ENCODE assay signal across 10 cellular contexts in the genomic region with DNA sequence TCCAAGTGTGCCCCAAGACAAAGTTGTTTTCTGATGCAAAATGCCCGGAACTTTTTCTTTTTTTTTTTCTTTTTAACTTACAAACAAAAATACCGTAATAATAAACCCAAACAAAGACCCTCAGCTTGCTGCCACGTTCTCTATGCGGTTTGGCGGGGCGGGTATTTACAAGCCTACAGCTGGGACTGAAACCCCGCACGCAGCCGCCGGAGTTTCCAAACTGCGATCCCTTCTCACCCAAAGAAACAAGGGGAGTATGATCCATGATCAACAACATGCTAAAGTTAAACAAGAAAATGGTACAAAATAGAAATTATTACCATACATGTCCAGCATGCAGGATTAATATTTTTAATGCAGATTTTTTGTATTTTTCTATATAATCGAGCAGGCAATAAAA. TPM values are rescaled to one million over a fixed set of nuclear protein-coding genes. Genes with fewer than 3 reads are reported as not detected.
DNase-seq lines count a peak whose midpoint lies in the region; ATAC-seq and TF ChIP-seq lines count a peak whose summit lies in the region.
"Had no signal": no experiment of that assay in that cellular context is flagged by ENCODE, and none has a peak within 500 bp of the region (broad histone marks: within the 10 kb centered on the region; RNA-seq: fewer than 3 reads in every experiment).

No MANE protein-coding gene starts in this region.

- no peaks in the 10 kb centered on the region for H3K36me3 Mint-ChIP-seq in naive thymus-derived CD8-positive, alpha-beta T cell

- intact Hi-C loops in Right ventricle myocardium inferior (cut with DNase I), result loop anchor here (5.0 to 10.0 kb wide), 3 partner anchors 222 to 800 kb away; no protein-coding TSS in a partner anchor
- intact Hi-C loops in vagina (cut with DNase I), result loop anchor here (10.0 kb wide), 1 partner anchor 182 kb away; no protein-coding TSS in a partner anchor

- peaks cover 9 to 24% (median 13%) of the 10 kb centered on the region in 4 donors for H3K4me1 Mint-ChIP-seq in naive thymus-derived CD8-positive, alpha-beta T cell

- peak overlapping the region; percentile 65 for H3K4me2 ChIP-seq in neural cell (ENCODE audit: low read length)

- POLR2A ChIA-PET in naive thymus-derived CD8-positive, alpha-beta T cell (lab: Charles Lee), result no interaction called here

- peaks cover 27 to 81% (median 51%) of the 10 kb centered on the region in 5 donors for H3K27me3 Mint-ChIP-seq in naive thymus-derived CD8-positive, alpha-beta T cell

- TF ChIP-seq RAD21 in neural cell (conservative IDR thresholded peaks at IDR 0.05), result no peak

- H3K9me2 ChIP-seq in neural cell (ENCODE audit: insufficient read depth, low read length), result no peaks in the 10 kb centered on the region

- H3K9me3 ChIP-seq in cardiac muscle cell (ENCODE audit: low read depth) (no peaks in the 10 kb centered on the region), neural cell (ENCODE audit: low read length) (no peaks in the 10 kb centered on the region), vagina (no peaks in the 10 kb centered on the region)

- TF ChIP-seq EP300 in neural cell (conservative IDR thresholded peaks at IDR 0.05; ENCODE audit: poor library complexity, severe bottlenecking), result no peak

- peak overlapping the region; percentile 50 for H3K4me3 ChIP-seq in cardiac muscle cell
- H3K4me3 ChIP-seq in fibroblast of the aortic adventitia (ENCODE audit: low read depth, low read length), result peak overlapping the region; percentile 55
- H3K4me3 ChIP-seq in neural cell (ENCODE audit: low read length), result peak overlapping the region; percentile 92
- H3K4me3 ChIP-seq in vagina, result peak overlapping the region; percentile 54 to 68

- H3K27ac Mint-ChIP-seq in naive thymus-derived CD8-positive, alpha-beta T cell, result no peak overlapping the region

- H3K36me3 ChIP-seq in cardiac muscle cell (no peaks in the 10 kb centered on the region), neural cell (ENCODE audit: insufficient read depth, low read length) (peaks cover 5% of the 10 kb centered on the region), vagina (no peaks in the 10 kb centered on the region)

- no peak for ATAC-seq in Right ventricle myocardium inferior
- ATAC-seq in naive thymus-derived CD8-positive, alpha-beta T cell, result no peak

- no peaks in the 10 kb centered on the region for H3K9me3 Mint-ChIP-seq in naive thymus-derived CD8-positive, alpha-beta T cell

- H2AFZ ChIP-seq in neural cell (ENCODE audit: low read depth, low read length), result no peak overlapping the region

- H3K27ac ChIP-seq in cardiac muscle cell, result no peak overlapping the region
- no peak overlapping the region for H3K27ac ChIP-seq in neural cell (ENCODE audit: low read length)
- H3K27ac ChIP-seq in vagina, result peak overlapping the region; percentile 87

- H3K79me2 ChIP-seq in neural cell (replicated peaks; ENCODE audit: insufficient read depth, low read length), result peaks cover 12% of the 10 kb centered on the region

- H3K27me3 ChIP-seq in cardiac muscle cell, result peaks cover 87% of the 10 kb centered on the region
- H3K27me3 ChIP-seq in neural cell (ENCODE audit: insufficient read depth, low read depth, low read length), result peaks cover 90% of the 10 kb centered on the region
- H3K27me3 ChIP-seq in vagina, result no peaks in the 10 kb centered on the region

- H3K4me1 ChIP-seq in cardiac muscle cell (ENCODE audit: low read depth), result peaks cover 10% of the 10 kb centered on the region
- peaks cover 40% of the 10 kb centered on the region for H3K4me1 ChIP-seq in vagina

- H4K20me1 ChIP-seq in neural cell (ENCODE audit: insufficient read depth), result peaks cover 12% of the 10 kb centered on the region

- peak overlapping the region; percentile 92 for H3K9ac ChIP-seq in neural cell (ENCODE audit: low read length)

- H3F3A ChIP-seq in neural cell (ENCODE audit: insufficient read depth, low read length, poor library complexity, severe bottlenecking), result no peaks in the 10 kb centered on the region

- no peak for TF ChIP-seq POLR2A in vagina (IDR thresholded peaks at IDR 0.05)

- DNase-seq in cardiac muscle cell (ENCODE audit: low read depth in 1 of 2, low spot score in 1 of 2) (no peak), Right ventricle myocardium inferior (ENCODE audit: missing footprints) (no peak), fibroblast of the aortic adventitia (ENCODE audit: low read depth) (no peak), vagina (ENCODE audit: extremely low spot score in 2 of 2) (no peak), Ammon's horn (ENCODE audit: low spot score) (no peak), SIG-M5 (lab: John Stamatoyannopoulos, UW) (no peak)
- DNase-seq in naive thymus-derived CD8-positive, alpha-beta T cell, result no peak
- DNase-seq: activated CD4-positive, alpha-beta T cell treated with anti-CD3 and anti-CD28 coated beads for 4 hours; NCI-H2029 treated with DMSO at 0.1 percent for 48 hours had no signal

- no peak for TF ChIP-seq CTCF in cardiac muscle cell (IDR thresholded peaks at IDR 0.05; ENCODE audit: low read depth, low read length)
- TF ChIP-seq CTCF in fibroblast of the aortic adventitia (IDR thresholded peaks at IDR 0.05; ENCODE audit: insufficient read depth, low read length), result no peak
- no peak for TF ChIP-seq CTCF in neural cell (IDR thresholded peaks at IDR 0.05; ENCODE audit: poor library complexity, severe bottlenecking)
- no peak for TF ChIP-seq CTCF in vagina (IDR thresholded peaks at IDR 0.05)

- peak overlapping the region in 5 of 10 donors; percentile 2 to 72 (median 45) for H3K4me3 Mint-ChIP-seq in naive thymus-derived CD8-positive, alpha-beta T cell

TF ChIP-seq in neural cell, 6 proteins besides CTCF, POLR2A, EP300 and RAD21:
- TF ChIP-seq, protein P1, sequence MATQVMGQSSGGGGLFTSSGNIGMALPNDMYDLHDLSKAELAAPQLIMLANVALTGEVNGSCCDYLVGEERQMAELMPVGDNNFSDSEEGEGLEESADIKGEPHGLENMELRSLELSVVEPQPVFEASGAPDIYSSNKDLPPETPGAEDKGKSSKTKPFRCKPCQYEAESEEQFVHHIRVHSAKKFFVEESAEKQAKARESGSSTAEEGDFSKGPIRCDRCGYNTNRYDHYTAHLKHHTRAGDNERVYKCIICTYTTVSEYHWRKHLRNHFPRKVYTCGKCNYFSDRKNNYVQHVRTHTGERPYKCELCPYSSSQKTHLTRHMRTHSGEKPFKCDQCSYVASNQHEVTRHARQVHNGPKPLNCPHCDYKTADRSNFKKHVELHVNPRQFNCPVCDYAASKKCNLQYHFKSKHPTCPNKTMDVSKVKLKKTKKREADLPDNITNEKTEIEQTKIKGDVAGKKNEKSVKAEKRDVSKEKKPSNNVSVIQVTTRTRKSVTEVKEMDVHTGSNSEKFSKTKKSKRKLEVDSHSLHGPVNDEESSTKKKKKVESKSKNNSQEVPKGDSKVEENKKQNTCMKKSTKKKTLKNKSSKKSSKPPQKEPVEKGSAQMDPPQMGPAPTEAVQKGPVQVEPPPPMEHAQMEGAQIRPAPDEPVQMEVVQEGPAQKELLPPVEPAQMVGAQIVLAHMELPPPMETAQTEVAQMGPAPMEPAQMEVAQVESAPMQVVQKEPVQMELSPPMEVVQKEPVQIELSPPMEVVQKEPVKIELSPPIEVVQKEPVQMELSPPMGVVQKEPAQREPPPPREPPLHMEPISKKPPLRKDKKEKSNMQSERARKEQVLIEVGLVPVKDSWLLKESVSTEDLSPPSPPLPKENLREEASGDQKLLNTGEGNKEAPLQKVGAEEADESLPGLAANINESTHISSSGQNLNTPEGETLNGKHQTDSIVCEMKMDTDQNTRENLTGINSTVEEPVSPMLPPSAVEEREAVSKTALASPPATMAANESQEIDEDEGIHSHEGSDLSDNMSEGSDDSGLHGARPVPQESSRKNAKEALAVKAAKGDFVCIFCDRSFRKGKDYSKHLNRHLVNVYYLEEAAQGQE (IDR thresholded peaks at IDR 0.05; ENCODE audit: borderline replicate concordance), result no peak
- TF ChIP-seq EZH2 (IDR thresholded peaks at IDR 0.05; ENCODE audit: borderline replicate concordance, insufficient read depth, low read length, poor library complexity, severe bottlenecking) (no peak), POLR2AphosphoS5 (IDR thresholded peaks at IDR 0.05) (peak; percentile 6)
TF ChIP-seq in neural cell: peak in this region for 1.

RNA-seq across cellular contexts. Expression of a gene that starts 2.1 kb away (rescaled TPM):
- total RNA-seq in cardiac muscle cell (2.0 and 3.2 TPM in 2 replicates), Right ventricle myocardium inferior (17.7 TPM), fibroblast of the aortic adventitia (ENCODE audit: low replicate concordance) (1.5 and 42.8 TPM in 2 replicates), vagina (80.5 TPM)
- polyA plus RNA-seq in cardiac muscle cell (0.84 and 2.3 TPM in 2 replicates), neural cell (4.7 and 5.6 TPM in 2 replicates)
- 10.5 and 11.0 TPM in 2 replicates for polyA minus RNA-seq in neural cell
- total RNA-seq in naive thymus-derived CD8-positive, alpha-beta T cell, result 1 to 10 TPM; 1.1 to 1.3 TPM
- polyA plus RNA-seq in naive thymus-derived CD8-positive, alpha-beta T cell, result under 1 TPM in 1 of 3 donors, not detected in 2; 0.08 TPM
